Comparison of ENCODE assay signal across 1 cellular context in the genomic region with DNA sequence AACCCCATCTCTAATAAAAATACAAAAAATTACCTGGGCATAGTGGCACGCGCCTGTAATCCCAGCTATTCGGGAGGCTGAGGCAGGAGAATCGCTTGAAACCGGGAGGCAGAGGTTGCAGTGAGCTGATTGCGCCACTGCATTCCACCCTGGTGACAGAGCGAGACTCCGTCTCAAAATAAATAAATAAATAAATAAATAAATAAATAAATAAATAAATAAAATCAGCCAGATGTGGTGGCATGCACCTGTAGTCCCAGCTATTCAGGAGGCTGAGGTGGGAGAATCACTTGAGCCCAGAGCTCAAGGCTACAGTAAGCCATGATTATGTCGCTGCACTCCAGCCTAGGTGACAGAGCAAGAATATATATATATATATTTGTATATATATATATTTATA.
A peak's percentile ranks its signal among the peaks of the same experiment; 100 is the strongest.
TF ChIP-seq lines count a peak whose summit lies in the region.
"Not testable (repeated sequence)": the region's sequence is repeated elsewhere in the genome, so short reads cannot be mapped to it uniquely, and the experiment has no call there.

No MANE protein-coding gene starts in this region.

- CTCF ChIA-PET in HEK293 (lab: Yijun Ruan, JAX), result interaction anchor here (0.6 to 1.0 kb wide), 2 partner anchors 45 to 58 kb away, joined by 4 read pairs; a partner anchor contains a TSS

- not testable (repeated sequence) for H3K4me3 ChIP-seq in HEK293 (ENCODE audit: low read depth, low read length)

- H3K36me3 ChIP-seq in HEK293 (ENCODE audit: control insufficient read depth in 2 of 2, insufficient read depth in 1 of 2, low read length in 2 of 2), result not testable (repeated sequence)

- H3K4me1 ChIP-seq in HEK293 (ENCODE audit: control insufficient read depth, insufficient read depth, low read length), result not testable (repeated sequence)

- TF ChIP-seq CTCF in HEK293 (tag by site-specific recombination; IDR thresholded peaks at IDR 0.05), result not testable (repeated sequence)

- H3K27ac ChIP-seq in HEK293 (ENCODE audit: extremely low read depth, low read depth, low read length), result not testable (repeated sequence)

- H3K9me3 ChIP-seq in HEK293 (ENCODE audit: control insufficient read depth, insufficient read depth, low read depth, low read length), result not testable (repeated sequence)

- POLR2A ChIA-PET in HEK293 (lab: Yijun Ruan, JAX), result not testable (repeated sequence)

TF ChIP-seq in HEK293, 187 proteins besides CTCF, POLR2A, EP300 and RAD21:
- TF ChIP-seq ZNF558 (tag by site-specific recombination; IDR thresholded peaks at IDR 0.05) (0 out of 2 replicates have a peak, but pooled peaks have one; percentile 49), ZNF140 (tag by site-specific recombination; IDR thresholded peaks at IDR 0.05) (peak; percentile 67; the same call in 1 of the 2 replicates), GLI2 (tag by site-specific recombination; IDR thresholded peaks at IDR 0.05; ENCODE audit: borderline replicate concordance, low read depth) (peak; percentile 30; the same call in 1 of the 2 replicates), ZNF623 (tag by site-specific recombination; IDR thresholded peaks at IDR 0.05) (peak; percentile 67), ZNF654 (tag by site-specific recombination; IDR thresholded peaks at IDR 0.05; ENCODE audit: low read depth) (peak; percentile 27), ZNF433 (tag by site-specific recombination; IDR thresholded peaks at IDR 0.05; ENCODE audit: low read depth) (peak; percentile 53; the same call in 1 of the 2 replicates), ZNF266 (tag by site-specific recombination; IDR thresholded peaks at IDR 0.05; ENCODE audit: low read depth) (0 out of 2 replicates have a peak, but pooled peaks have one; percentile 27), ZBTB8A (tag by site-specific recombination; IDR thresholded peaks at IDR 0.05) (peak; percentile 41; the same call in 1 of the 2 replicates), ZBTB21 (tag by site-specific recombination; IDR thresholded peaks at IDR 0.05) (0 out of 2 replicates have a peak, but pooled peaks have one; percentile 15), ZNF426 (tag by site-specific recombination; IDR thresholded peaks at IDR 0.05) (peak; percentile 73), ZNF394 (tag by site-specific recombination; IDR thresholded peaks at IDR 0.05; ENCODE audit: borderline replicate concordance) (peak; percentile 84; the same call in 1 of the 2 replicates), ZNF555 (tag by site-specific recombination; conservative IDR thresholded peaks at IDR 0.05) (peak; percentile 70), ZNF664 (tag by site-specific recombination; IDR thresholded peaks at IDR 0.05) (0 out of 2 replicates have a peak, but pooled peaks have one; percentile 32)
- TF ChIP-seq, protein P1, sequence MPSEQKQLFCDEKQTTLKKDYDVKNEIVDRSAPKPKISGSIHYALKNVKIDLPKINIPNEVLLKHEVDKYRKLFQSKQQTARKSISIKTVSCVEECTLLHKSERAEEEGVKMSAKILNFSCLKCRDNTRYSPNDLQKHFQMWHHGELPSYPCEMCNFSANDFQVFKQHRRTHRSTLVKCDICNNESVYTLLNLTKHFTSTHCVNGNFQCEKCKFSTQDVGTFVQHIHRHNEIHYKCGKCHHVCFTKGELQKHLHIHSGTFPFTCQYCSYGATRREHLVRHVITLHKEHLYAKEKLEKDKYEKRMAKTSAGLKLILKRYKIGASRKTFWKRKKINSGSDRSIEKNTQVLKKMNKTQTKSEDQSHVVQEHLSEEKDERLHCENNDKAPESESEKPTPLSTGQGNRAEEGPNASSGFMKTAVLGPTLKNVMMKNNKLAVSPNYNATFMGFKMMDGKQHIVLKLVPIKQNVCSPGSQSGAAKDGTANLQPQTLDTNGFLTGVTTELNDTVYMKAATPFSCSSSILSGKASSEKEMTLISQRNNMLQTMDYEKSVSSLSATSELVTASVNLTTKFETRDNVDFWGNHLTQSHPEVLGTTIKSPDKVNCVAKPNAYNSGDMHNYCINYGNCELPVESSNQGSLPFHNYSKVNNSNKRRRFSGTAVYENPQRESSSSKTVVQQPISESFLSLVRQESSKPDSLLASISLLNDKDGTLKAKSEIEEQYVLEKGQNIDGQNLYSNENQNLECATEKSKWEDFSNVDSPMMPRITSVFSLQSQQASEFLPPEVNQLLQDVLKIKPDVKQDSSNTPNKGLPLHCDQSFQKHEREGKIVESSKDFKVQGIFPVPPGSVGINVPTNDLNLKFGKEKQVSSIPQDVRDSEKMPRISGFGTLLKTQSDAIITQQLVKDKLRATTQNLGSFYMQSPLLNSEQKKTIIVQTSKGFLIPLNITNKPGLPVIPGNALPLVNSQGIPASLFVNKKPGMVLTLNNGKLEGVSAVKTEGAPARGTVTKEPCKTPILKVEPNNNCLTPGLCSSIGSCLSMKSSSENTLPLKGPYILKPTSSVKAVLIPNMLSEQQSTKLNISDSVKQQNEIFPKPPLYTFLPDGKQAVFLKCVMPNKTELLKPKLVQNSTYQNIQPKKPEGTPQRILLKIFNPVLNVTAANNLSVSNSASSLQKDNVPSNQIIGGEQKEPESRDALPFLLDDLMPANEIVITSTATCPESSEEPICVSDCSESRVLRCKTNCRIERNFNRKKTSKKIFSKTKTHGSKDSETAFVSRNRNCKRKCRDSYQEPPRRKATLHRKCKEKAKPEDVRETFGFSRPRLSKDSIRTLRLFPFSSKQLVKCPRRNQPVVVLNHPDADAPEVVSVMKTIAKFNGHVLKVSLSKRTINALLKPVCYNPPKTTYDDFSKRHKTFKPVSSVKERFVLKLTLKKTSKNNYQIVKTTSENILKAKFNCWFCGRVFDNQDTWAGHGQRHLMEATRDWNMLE (tag by site-specific recombination; conservative IDR thresholded peaks at IDR 0.05; ENCODE audit: low read depth), result peak; percentile 85
- TF ChIP-seq, protein P2, sequence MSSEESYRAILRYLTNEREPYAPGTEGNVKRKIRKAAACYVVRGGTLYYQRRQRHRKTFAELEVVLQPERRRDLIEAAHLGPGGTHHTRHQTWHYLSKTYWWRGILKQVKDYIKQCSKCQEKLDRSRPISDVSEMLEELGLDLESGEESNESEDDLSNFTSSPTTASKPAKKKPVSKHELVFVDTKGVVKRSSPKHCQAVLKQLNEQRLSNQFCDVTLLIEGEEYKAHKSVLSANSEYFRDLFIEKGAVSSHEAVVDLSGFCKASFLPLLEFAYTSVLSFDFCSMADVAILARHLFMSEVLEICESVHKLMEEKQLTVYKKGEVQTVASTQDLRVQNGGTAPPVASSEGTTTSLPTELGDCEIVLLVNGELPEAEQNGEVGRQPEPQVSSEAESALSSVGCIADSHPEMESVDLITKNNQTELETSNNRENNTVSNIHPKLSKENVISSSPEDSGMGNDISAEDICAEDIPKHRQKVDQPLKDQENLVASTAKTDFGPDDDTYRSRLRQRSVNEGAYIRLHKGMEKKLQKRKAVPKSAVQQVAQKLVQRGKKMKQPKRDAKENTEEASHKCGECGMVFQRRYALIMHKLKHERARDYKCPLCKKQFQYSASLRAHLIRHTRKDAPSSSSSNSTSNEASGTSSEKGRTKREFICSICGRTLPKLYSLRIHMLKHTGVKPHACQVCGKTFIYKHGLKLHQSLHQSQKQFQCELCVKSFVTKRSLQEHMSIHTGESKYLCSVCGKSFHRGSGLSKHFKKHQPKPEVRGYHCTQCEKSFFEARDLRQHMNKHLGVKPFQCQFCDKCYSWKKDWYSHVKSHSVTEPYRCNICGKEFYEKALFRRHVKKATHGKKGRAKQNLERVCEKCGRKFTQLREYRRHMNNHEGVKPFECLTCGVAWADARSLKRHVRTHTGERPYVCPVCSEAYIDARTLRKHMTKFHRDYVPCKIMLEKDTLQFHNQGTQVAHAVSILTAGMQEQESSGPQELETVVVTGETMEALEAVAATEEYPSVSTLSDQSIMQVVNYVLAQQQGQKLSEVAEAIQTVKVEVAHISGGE (tag by site-specific recombination; conservative IDR thresholded peaks at IDR 0.05; ENCODE audit: low read depth), result peak; percentile 76
- TF ChIP-seq, protein P3, sequence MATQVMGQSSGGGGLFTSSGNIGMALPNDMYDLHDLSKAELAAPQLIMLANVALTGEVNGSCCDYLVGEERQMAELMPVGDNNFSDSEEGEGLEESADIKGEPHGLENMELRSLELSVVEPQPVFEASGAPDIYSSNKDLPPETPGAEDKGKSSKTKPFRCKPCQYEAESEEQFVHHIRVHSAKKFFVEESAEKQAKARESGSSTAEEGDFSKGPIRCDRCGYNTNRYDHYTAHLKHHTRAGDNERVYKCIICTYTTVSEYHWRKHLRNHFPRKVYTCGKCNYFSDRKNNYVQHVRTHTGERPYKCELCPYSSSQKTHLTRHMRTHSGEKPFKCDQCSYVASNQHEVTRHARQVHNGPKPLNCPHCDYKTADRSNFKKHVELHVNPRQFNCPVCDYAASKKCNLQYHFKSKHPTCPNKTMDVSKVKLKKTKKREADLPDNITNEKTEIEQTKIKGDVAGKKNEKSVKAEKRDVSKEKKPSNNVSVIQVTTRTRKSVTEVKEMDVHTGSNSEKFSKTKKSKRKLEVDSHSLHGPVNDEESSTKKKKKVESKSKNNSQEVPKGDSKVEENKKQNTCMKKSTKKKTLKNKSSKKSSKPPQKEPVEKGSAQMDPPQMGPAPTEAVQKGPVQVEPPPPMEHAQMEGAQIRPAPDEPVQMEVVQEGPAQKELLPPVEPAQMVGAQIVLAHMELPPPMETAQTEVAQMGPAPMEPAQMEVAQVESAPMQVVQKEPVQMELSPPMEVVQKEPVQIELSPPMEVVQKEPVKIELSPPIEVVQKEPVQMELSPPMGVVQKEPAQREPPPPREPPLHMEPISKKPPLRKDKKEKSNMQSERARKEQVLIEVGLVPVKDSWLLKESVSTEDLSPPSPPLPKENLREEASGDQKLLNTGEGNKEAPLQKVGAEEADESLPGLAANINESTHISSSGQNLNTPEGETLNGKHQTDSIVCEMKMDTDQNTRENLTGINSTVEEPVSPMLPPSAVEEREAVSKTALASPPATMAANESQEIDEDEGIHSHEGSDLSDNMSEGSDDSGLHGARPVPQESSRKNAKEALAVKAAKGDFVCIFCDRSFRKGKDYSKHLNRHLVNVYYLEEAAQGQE (tag by site-specific recombination; IDR thresholded peaks at IDR 0.05), result peak; percentile 51
